Comparison of ENCODE assay signal across 23 cellular contexts in genomic region chr1:29953938-29954337, GRCh38.
DNase-seq lines count a peak whose midpoint lies in the region; ATAC-seq, FAIRE-seq and TF ChIP-seq lines count a peak whose summit lies in the region.
"Had no signal": no experiment of that assay in that cellular context is flagged by ENCODE, and none has a peak within 500 bp of the region (broad histone marks: within the 10 kb centered on the region; RNA-seq: fewer than 3 reads in every experiment).

No MANE protein-coding gene starts in this region.

- H3K79me2 ChIP-seq in H1 (ENCODE audit: control insufficient read depth in 1 of 2, insufficient read depth in 2 of 2, low read length in 2 of 2): no peaks in the 10 kb centered on the region

- peaks cover 6 to 13% of the 10 kb centered on the region in 2 donors for H3K4me1 Mint-ChIP-seq in natural killer cell treated with Interleukin-12 subunit alpha and Interleukin-12 subunit beta and Interleukin-15 and Interleukin-18, amount 100 ng/mL, for 72 hours (ENCODE audit: low read depth in 2 of 2)
- H3K4me1 Mint-ChIP-seq in natural killer cell: peaks cover 6% of the 10 kb centered on the region in 2 donors
- H3K4me1 Mint-ChIP-seq: B cell; CD4-positive, CD25-positive, alpha-beta regulatory T cell had no signal

- no peak overlapping the region for H2BK20ac ChIP-seq in H1 (ENCODE audit: low read length)

- no peak overlapping the region for H3K27ac ChIP-seq in H1 (ENCODE audit: low read depth, low read length)
- H3K27ac ChIP-seq: 22Rv1, BLaER1, C4-2B had no signal

- TF ChIP-seq RAD21 in H1 (IDR thresholded peaks at IDR 0.05 in 1 of 2, conservative IDR thresholded peaks at IDR 0.05 in 1 of 2; ENCODE audit: low read depth in 2 of 2, low read length in 2 of 2): no peak

- no peak overlapping the region for H3K9ac ChIP-seq in H1 (replicated peaks in 1 of 4; ENCODE audit: extremely low read depth in 1 of 4, low read depth in 3 of 4, low read length in 3 of 4)
- H3K9ac ChIP-seq: BLaER1 had no signal

- H4K8ac ChIP-seq in H1 (ENCODE audit: extremely low read depth, insufficient read depth, low read length): no peak overlapping the region

- H4K20me1 ChIP-seq in H1 (replicated peaks in 1 of 2; ENCODE audit: control insufficient read depth in 1 of 2, insufficient read depth in 2 of 2, low read length in 2 of 2): no peaks in the 10 kb centered on the region
- H4K20me1 ChIP-seq: BLaER1 had no signal

- H3K56ac ChIP-seq in H1 (replicated peaks; ENCODE audit: insufficient read length, low read depth, low read length): no peak overlapping the region

- H3K14ac ChIP-seq in H1 (ENCODE audit: insufficient read length): no peak overlapping the region

- peak overlapping the region; percentile 30; the same call in 1 of the 2 replicates for H2BK12ac ChIP-seq in H1 (ENCODE audit: low read depth, low read length)

- H3K9me3 ChIP-seq in H1 (ENCODE audit: insufficient read depth in 2 of 2, low read depth in 1 of 2, low read length in 1 of 2): no peaks in the 10 kb centered on the region
- H3K9me3 ChIP-seq: BLaER1, Caco-2 had no signal

- 84% methylated on average over 7 of the region's 7 CpGs; no CpG with 5 or more reads in 1 of the 2 experiments for WGBS in H1 (ENCODE audit: extremely low coverage in 1 of 2, insufficient coverage in 1 of 2, insufficient read length in 1 of 2, insufficient replicate concordance in 2 of 2, low coverage in 1 of 2, low lambda C conversion rate in 2 of 2, missing lambda C conversion rate in 1 of 2), 2 experiments

- H3K27ac Mint-ChIP-seq in natural killer cell treated with Interleukin-12 subunit alpha and Interleukin-12 subunit beta and Interleukin-15 and Interleukin-18, amount 100 ng/mL, for 72 hours: no peak overlapping the region
- H3K27ac Mint-ChIP-seq in natural killer cell: no peak overlapping the region
- H3K27ac Mint-ChIP-seq: B cell; CD4-positive, CD25-positive, alpha-beta regulatory T cell; CD8-positive, alpha-beta T cell had no signal

- TF ChIP-seq CTCF in natural killer cell (IDR thresholded peaks at IDR 0.05): no peak
- no peak for TF ChIP-seq CTCF in H1 (IDR thresholded peaks at IDR 0.05; ENCODE audit: control extremely low read depth in 1 of 3, insufficient read depth in 1 of 3, low read depth in 1 of 3, low read length in 3 of 3)

- no peak overlapping the region for H2AK5ac ChIP-seq in H1 (ENCODE audit: low read depth, low read length)

- H4K91ac ChIP-seq in H1 (replicated peaks; ENCODE audit: insufficient read length, low read length): no peak overlapping the region

- peaks cover 0 to 7% (median 2%) of the 10 kb centered on the region in 4 experiments; a peak in 3 of 7 replicates for H3K4me1 ChIP-seq in H1 (replicated peaks in 1 of 4; ENCODE audit: control insufficient read depth in 3 of 4, insufficient read depth in 4 of 4, low read length in 3 of 4)
- H3K4me1 ChIP-seq: BLaER1, Caco-2 had no signal

- no peak overlapping the region for H3K4me3 ChIP-seq in H1 (ENCODE audit: extremely low read depth in 1 of 4, insufficient read depth in 2 of 4, low read depth in 3 of 4, low read length in 4 of 4)
- H3K4me3 ChIP-seq: BLaER1 had no signal

- H3K36me3 Mint-ChIP-seq in natural killer cell treated with Interleukin-12 subunit alpha and Interleukin-12 subunit beta and Interleukin-15 and Interleukin-18, amount 100 ng/mL, for 72 hours: no peaks in the 10 kb centered on the region
- no peaks in the 10 kb centered on the region for H3K36me3 Mint-ChIP-seq in natural killer cell
- H3K36me3 Mint-ChIP-seq: CD4-positive, CD25-positive, alpha-beta regulatory T cell; CD8-positive, alpha-beta T cell had no signal

- peak; percentile 23 for DNase-seq in natural killer cell treated with Interleukin-12 subunit alpha and Interleukin-12 subunit beta and Interleukin-15 and Interleukin-18, amount 100 ng/mL, for 72 hours (ENCODE audit: low spot score)
- DNase-seq in natural killer cell (no peak), H1 (ENCODE audit: low read depth in 1 of 2, low spot score in 2 of 2) (no peak), mesenteric fat pad (ENCODE audit: low spot score) (peak; percentile 69), NCI-H526 (lab: John Stamatoyannopoulos, UW) (no peak), epidermal melanocyte (ENCODE audit: insufficient read length, low spot score) (no peak), NCI-H146 treated with DMSO at 0.1 percent for 48 hours (lab: John Stamatoyannopoulos, UW; ENCODE audit: unreplicated experiment) (no peak), amygdala (lab: John Stamatoyannopoulos, UW) (no peak)
- DNase-seq: Caco-2; CD4-positive, CD25-positive, alpha-beta regulatory T cell; CD8-positive, alpha-beta T cell; DMS153; DND-41; GOT3; H7; HCEC 1CT had no signal

- H3K4me3 Mint-ChIP-seq in natural killer cell treated with Interleukin-12 subunit alpha and Interleukin-12 subunit beta and Interleukin-15 and Interleukin-18, amount 100 ng/mL, for 72 hours: no peak overlapping the region
- H3K4me3 Mint-ChIP-seq in natural killer cell: no peak overlapping the region
- H3K4me3 Mint-ChIP-seq: B cell; CD4-positive, CD25-positive, alpha-beta regulatory T cell; CD8-positive, alpha-beta T cell had no signal

- no peak for TF ChIP-seq EP300 in H1 (IDR thresholded peaks at IDR 0.05; ENCODE audit: borderline replicate concordance in 1 of 2, low read depth in 2 of 2, low read length in 2 of 2)

- no peak overlapping the region for H3K23ac ChIP-seq in H1 (ENCODE audit: insufficient read length)

- no peak overlapping the region for H2BK120ac ChIP-seq in H1 (replicated peaks; ENCODE audit: low read depth, low read length)

- H3K23me2 ChIP-seq in H1 (ENCODE audit: low read depth, low read length): no peaks in the 10 kb centered on the region

- POLR2A ChIA-PET in H1 (lab: Charles Lee; ENCODE audit: partially characterized antibody): no interaction called here

- H3K79me1 ChIP-seq in H1 (ENCODE audit: low read depth, low read length): no peaks in the 10 kb centered on the region

- H4K5ac ChIP-seq in H1 (ENCODE audit: insufficient read length, low read depth, low read length): no peak overlapping the region

- peaks cover 9 to 29% of the 10 kb centered on the region in 2 donors for H3K27me3 Mint-ChIP-seq in natural killer cell treated with Interleukin-12 subunit alpha and Interleukin-12 subunit beta and Interleukin-15 and Interleukin-18, amount 100 ng/mL, for 72 hours
- peaks cover 0 to 38% of the 10 kb centered on the region in 2 donors for H3K27me3 Mint-ChIP-seq in natural killer cell (ENCODE audit: low read depth in 2 of 2)
- H3K27me3 Mint-ChIP-seq: CD4-positive, CD25-positive, alpha-beta regulatory T cell had no signal

- H3K18ac ChIP-seq in H1 (ENCODE audit: extremely low read depth, low read length): peak overlapping the region; percentile 34; the same call in 1 of the 2 replicates

- H3K4ac ChIP-seq in H1 (replicated peaks; ENCODE audit: insufficient read length, low read depth, low read length): no peak overlapping the region

- H3K9me3 Mint-ChIP-seq in natural killer cell treated with Interleukin-12 subunit alpha and Interleukin-12 subunit beta and Interleukin-15 and Interleukin-18, amount 100 ng/mL, for 72 hours: no peaks in the 10 kb centered on the region
- H3K9me3 Mint-ChIP-seq in natural killer cell: no peaks in the 10 kb centered on the region
- H3K9me3 Mint-ChIP-seq: CD4-positive, CD25-positive, alpha-beta regulatory T cell; CD8-positive, alpha-beta T cell had no signal

- H2BK15ac ChIP-seq in H1 (ENCODE audit: low read length): no peak overlapping the region

- intact Hi-C loops in natural killer cell (cut with micrococcal nuclease): no loop called here

- H2AFZ ChIP-seq in H1 (ENCODE audit: low read length): peak overlapping the region; percentile 46; the same call in 1 of the 2 replicates

- H3K27me3 ChIP-seq in H1 (replicated peaks in 1 of 4; ENCODE audit: control insufficient read depth in 3 of 4, extremely low read depth in 1 of 4, insufficient read depth in 3 of 4, low read length in 3 of 4): no peaks in the 10 kb centered on the region; a peak in 1 of 7 replicates
- H3K27me3 ChIP-seq: BLaER1 had no signal

- TF ChIP-seq POLR2A in H1 (IDR thresholded peaks at IDR 0.05; ENCODE audit: control extremely low read depth in 1 of 2, low read depth in 2 of 2, low read length in 2 of 2): no peak

- 0 out of 2 replicates have a peak overlapping the region, but pooled peaks have one; percentile 27 for H2BK5ac ChIP-seq in H1 (ENCODE audit: low read depth, low read length)

- no peaks in the 10 kb centered on the region for H3K36me3 ChIP-seq in H1 (ENCODE audit: control insufficient read depth in 2 of 4, insufficient read depth in 4 of 4, low read length in 3 of 4)
- H3K36me3 ChIP-seq: BLaER1 had no signal

- CTCF ChIA-PET in H1 (lab: Charles Lee; ENCODE audit: partially characterized antibody): interaction anchor here (0.6 to 1.4 kb wide), 5 partner anchors 8 to 104 kb away, joined by 3 read pairs; no protein-coding TSS in a partner anchor

- FAIRE-seq in H1 (lab: Jason Lieb, UNC): no peak
- FAIRE-seq: A204.1, G401.6, GM12892 had no signal

- H3K4me2 ChIP-seq in H1 (ENCODE audit: insufficient read depth in 1 of 2, low read depth in 2 of 2, low read length in 2 of 2): no peak overlapping the region
- H3K4me2 ChIP-seq: BLaER1 had no signal

- no peak for ATAC-seq in natural killer cell treated with Interleukin-12 subunit alpha and Interleukin-12 subunit beta and Interleukin-15 and Interleukin-18, amount 100 ng/mL, for 72 hours
- no peak for ATAC-seq in natural killer cell
- ATAC-seq: CD8-positive, alpha-beta T cell had no signal

TF ChIP-seq in H1, 55 proteins besides CTCF, POLR2A, EP300 and RAD21:
- no peak for TF ChIP-seq GABPA (IDR thresholded peaks at IDR 0.05; ENCODE audit: borderline replicate concordance, insufficient read depth, low read length)
- peak; percentile 14; the same call in 1 of the 2 replicates for TF ChIP-seq MAX (IDR thresholded peaks at IDR 0.05)
- TF ChIP-seq E2F6 (IDR thresholded peaks at IDR 0.05): peak; percentile 20; the same call in 1 of the 2 replicates

Comparison
In these comparisons a context has a peak if more than half of its experiments do, and no peak if none do; other contexts are left out.
1. DNase-seq: peak in natural killer cell treated with Interleukin-12 subunit alpha and Interleukin-12 subunit beta and Interleukin-15 and Interleukin-18, amount 100 ng/mL, for 72 hours (single experiment) and mesenteric fat pad (single experiment); none in natural killer cell (single experiment), H1 (0 of 2), NCI-H526 (0 of 2), epidermal melanocyte (single experiment), NCI-H146 treated with DMSO at 0.1 percent for 48 hours (single experiment) and amygdala (0 of 56).